ENCODE assay signal across 1 cellular context in genomic region chr2:23404426-23404825, GRCh38.
TF ChIP-seq lines count a peak whose summit lies in the region.

No MANE protein-coding gene starts in this region.

TF ChIP-seq in HepG2, 621 proteins besides CTCF, POLR2A, EP300 and RAD21 (continued from another document):
- TF ChIP-seq RORA (CRISPR knock-in tag; IDR thresholded peaks at IDR 0.05) (no peak), TARDBP (CRISPR knock-in tag; IDR thresholded peaks at IDR 0.05) (no peak), ZFP62 (CRISPR knock-in tag; IDR thresholded peaks at IDR 0.05) (no peak), KLF12 (CRISPR knock-in tag; IDR thresholded peaks at IDR 0.05; ENCODE audit: borderline replicate concordance) (no peak), CREB3 (CRISPR knock-in tag; IDR thresholded peaks at IDR 0.05) (no peak), SETDB1 (CRISPR knock-in tag; IDR thresholded peaks at IDR 0.05; ENCODE audit: borderline replicate concordance) (no peak), GPBP1L1 (CRISPR knock-in tag; IDR thresholded peaks at IDR 0.05) (no peak), ZFP90 (CRISPR knock-in tag; IDR thresholded peaks at IDR 0.05; ENCODE audit: borderline replicate concordance) (no peak), ELF3 (CRISPR knock-in tag; IDR thresholded peaks at IDR 0.05) (no peak)
TF ChIP-seq in HepG2: peak in this region for 3.
